In the genomic region with DNA sequence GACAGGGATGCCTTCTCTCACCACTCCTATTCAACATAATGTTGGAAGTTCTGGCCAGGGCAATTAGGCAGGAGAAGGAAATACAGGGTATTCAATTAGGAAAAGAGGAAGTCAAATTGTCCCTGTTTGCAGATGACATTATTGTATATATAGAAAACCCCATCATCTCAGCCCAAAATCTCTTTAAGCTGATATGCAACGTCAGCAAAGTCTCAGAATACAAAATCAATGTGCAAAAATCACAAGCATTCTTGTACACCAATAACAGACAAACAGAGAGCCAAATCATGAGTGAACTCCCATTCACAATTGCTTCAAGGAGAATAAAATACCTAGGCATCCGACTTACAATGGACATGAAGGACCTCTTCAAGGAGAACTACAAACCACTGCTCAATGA, we compare ENCODE assay signal across 4 cellular contexts.
DNase-seq lines count a peak whose midpoint lies in the region; ATAC-seq, FAIRE-seq and TF ChIP-seq lines count a peak whose summit lies in the region.
"Not testable (repeated sequence)": the region's sequence is repeated elsewhere in the genome, so short reads cannot be mapped to it uniquely, and the experiment has no call there.

No MANE protein-coding gene starts in this region.

- in situ Hi-C loops in IMR-90 (cut with MboI; ENCODE audit: low sequenced_read_pairs); K562 (cut with MboI); HepG2 (cut with HindIII; ENCODE audit: extremely low pct_ligation_motif_present, low pct_unique_long_range_greater_than_20kb): not testable (repeated sequence)

- not testable (repeated sequence) for H4K5ac ChIP-seq in IMR-90 (ENCODE audit: low read depth, low read length)

- not testable (repeated sequence) for H3K36me3 ChIP-seq in IMR-90 (ENCODE audit: control insufficient read depth, insufficient read depth, low read length); K562 (ENCODE audit: control insufficient read depth, insufficient read depth, low read length); HepG2 (replicated peaks in 1 of 2; ENCODE audit: control insufficient read depth in 1 of 2, insufficient read depth in 2 of 2, low read length in 2 of 2)

- H4K8ac ChIP-seq in IMR-90 (ENCODE audit: low read depth in 2 of 2, low read length in 2 of 2): not testable (repeated sequence)

- not testable (repeated sequence) for H4K20me1 ChIP-seq in IMR-90 (ENCODE audit: insufficient read depth, low read length); K562 (replicated peaks; ENCODE audit: control insufficient read depth, insufficient read depth, low read length); HepG2 (ENCODE audit: insufficient read depth, low read length)

- WGBS in A549 (ENCODE audit: missing lambda C conversion rate): 11% methylated on average over 2 of the region's 2 CpGs
- WGBS in IMR-90 (ENCODE audit: extremely low coverage in 2 of 2, insufficient read length in 1 of 2), 2 experiments: no CpG with 5 or more reads among the region's 2 CpGs
- 8% methylated on average over 2 of the region's 2 CpGs for WGBS in K562 (ENCODE audit: insufficient coverage, low coverage, missing lambda C conversion rate)
- 3% methylated on average over 2 of the region's 2 CpGs for WGBS in HepG2 (ENCODE audit: low lambda C conversion rate)

- not testable (repeated sequence) for H3K9me1 ChIP-seq in IMR-90 (ENCODE audit: insufficient read depth, low read length); K562 (ENCODE audit: control insufficient read depth, insufficient read depth, low read length)

- intact Hi-C loops in IMR-90 (cut with micrococcal nuclease); K562 (cut with micrococcal nuclease); HepG2 (cut with micrococcal nuclease; ENCODE audit: unreplicated experiment): not testable (repeated sequence)

- not testable (repeated sequence) for ATAC-seq in A549; IMR-90 (ENCODE audit: low read depth); K562; HepG2

- H4K91ac ChIP-seq in IMR-90 (ENCODE audit: insufficient read depth, low read depth, low read length): not testable (repeated sequence)

- TF ChIP-seq EP300 in A549 (IDR thresholded peaks at IDR 0.05); K562 (IDR thresholded peaks at IDR 0.05; ENCODE audit: low read length); HepG2 (IDR thresholded peaks at IDR 0.05; ENCODE audit: low read depth in 2 of 2, low read length in 2 of 2); HepG2 (CRISPR knock-in tag; IDR thresholded peaks at IDR 0.05; ENCODE audit: borderline replicate concordance): not testable (repeated sequence)

- H3K79me1 ChIP-seq in IMR-90 (ENCODE audit: low read depth in 1 of 2, low read length in 2 of 2): not testable (repeated sequence)

- not testable (repeated sequence) for DNase-seq in A549 (ENCODE audit: low read depth in 1 of 2, low spot score in 1 of 2); IMR-90; K562 (ENCODE audit: extremely low read depth in 1 of 4, low spot score in 3 of 4); HepG2 (ENCODE audit: low spot score)

- dilution Hi-C loops in IMR-90 (cut with HindIII; ENCODE audit: low sequenced_read_pairs, unreplicated experiment): not testable (repeated sequence)

- H2BK20ac ChIP-seq in IMR-90 (ENCODE audit: low read depth, low read length): not testable (repeated sequence)

- not testable (repeated sequence) for H2AFZ ChIP-seq in IMR-90 (replicated peaks; ENCODE audit: low read length, poor library complexity); K562 (ENCODE audit: low read depth, low read length); HepG2 (ENCODE audit: low read length)

- not testable (repeated sequence) for FAIRE-seq in A549 (lab: Jason Lieb, UNC); K562 (lab: Jason Lieb, UNC); HepG2 (lab: Jason Lieb, UNC)

- H2AK5ac ChIP-seq in IMR-90 (ENCODE audit: low read depth, low read length): not testable (repeated sequence)

- H3K18ac ChIP-seq in IMR-90 (ENCODE audit: low read depth, low read length): not testable (repeated sequence)

- not testable (repeated sequence) for H3K14ac ChIP-seq in IMR-90 (replicated peaks; ENCODE audit: low read depth, low read length)

- not testable (repeated sequence) for H3K23ac ChIP-seq in IMR-90 (ENCODE audit: low read depth, low read length)

- not testable (repeated sequence) for TF ChIP-seq CTCF in A549 (IDR thresholded peaks at IDR 0.05); IMR-90 (conservative IDR thresholded peaks at IDR 0.05; ENCODE audit: low read depth, low read length); K562 (IDR thresholded peaks at IDR 0.05 in 2 of 3, conservative IDR thresholded peaks at IDR 0.05 in 1 of 3; ENCODE audit: insufficient read depth in 2 of 3, low read depth in 1 of 3, low read length in 3 of 3); HepG2 (CRISPR knock-in tag; IDR thresholded peaks at IDR 0.05)

- not testable (repeated sequence) for BruUV-seq in IMR-90 (replicated peaks; lab: Mats Ljungman, UMichigan); K562 (replicated peaks; lab: Mats Ljungman, UMichigan); HepG2 (replicated peaks; lab: Mats Ljungman, UMichigan)

- H3K4me3 ChIP-seq in A549; IMR-90 (ENCODE audit: insufficient read depth, low read depth, low read length); K562; HepG2 (replicated peaks in 1 of 3; ENCODE audit: insufficient read depth in 1 of 3, low read depth in 2 of 3, low read length in 3 of 3): not testable (repeated sequence)

- H3K27me3 ChIP-seq in IMR-90 (ENCODE audit: control insufficient read depth, insufficient read depth, low read length); K562 (ENCODE audit: control insufficient read depth in 2 of 2, insufficient read depth in 2 of 2, low read length in 2 of 2); HepG2 (ENCODE audit: control insufficient read depth in 1 of 2, insufficient read depth in 2 of 2, low read length in 2 of 2): not testable (repeated sequence)

- H2BK5ac ChIP-seq in IMR-90 (ENCODE audit: low read depth, low read length, poor library complexity, severe bottlenecking): not testable (repeated sequence)

- H3K79me2 ChIP-seq in K562 (ENCODE audit: control insufficient read depth, insufficient read depth, low read length); HepG2 (ENCODE audit: insufficient read depth, low read length): not testable (repeated sequence)

- POLR2A ChIA-PET in A549 (lab: Yijun Ruan, JAX); IMR-90 (lab: Charles Lee; ENCODE audit: unreplicated experiment); K562 (lab: Yijun Ruan, JAX); HepG2 (lab: Yijun Ruan, JAX): not testable (repeated sequence)

- not testable (repeated sequence) for TF ChIP-seq RAD21 in A549 (conservative IDR thresholded peaks at IDR 0.05 in 1 of 2, IDR thresholded peaks at IDR 0.05 in 1 of 2); IMR-90 (IDR thresholded peaks at IDR 0.05; ENCODE audit: low read length); K562 (CRISPR knock-in tag; conservative IDR thresholded peaks at IDR 0.05 in 1 of 2, IDR thresholded peaks at IDR 0.05 in 1 of 2); HepG2 (CRISPR knock-in tag; IDR thresholded peaks at IDR 0.05)

- H3K9ac ChIP-seq in IMR-90 (ENCODE audit: low read depth, low read length); K562 (ENCODE audit: insufficient read depth in 1 of 2, low read depth in 2 of 2, low read length in 2 of 2); HepG2 (ENCODE audit: insufficient read depth, low read depth, low read length): not testable (repeated sequence)

- not testable (repeated sequence) for H3K9me3 ChIP-seq in A549; IMR-90 (ENCODE audit: control insufficient read depth, insufficient read depth, low read length); K562 (replicated peaks; ENCODE audit: control insufficient read depth, insufficient read depth, low read depth, low read length); HepG2 (ENCODE audit: low read length)

- H3K4ac ChIP-seq in IMR-90 (ENCODE audit: low read depth, low read length): not testable (repeated sequence)

- CTCF ChIA-PET in A549 (lab: Yijun Ruan, JAX); IMR-90 (lab: Yijun Ruan, JAX); K562 (lab: Yijun Ruan, JAX; ENCODE audit: low intra/inter-chr PET ratio); HepG2 (lab: Yijun Ruan, JAX; ENCODE audit: low intra/inter-chr PET ratio, low total read pairs): not testable (repeated sequence)

- H2AK9ac ChIP-seq in IMR-90 (replicated peaks; ENCODE audit: low read depth, low read length, poor library complexity): not testable (repeated sequence)

- not testable (repeated sequence) for TF ChIP-seq POLR2A in A549 (IDR thresholded peaks at IDR 0.05; ENCODE audit: low read length); IMR-90 (IDR thresholded peaks at IDR 0.05; ENCODE audit: low read depth, low read length); K562 (conservative IDR thresholded peaks at IDR 0.05); HepG2 (IDR thresholded peaks at IDR 0.05; ENCODE audit: insufficient read depth in 1 of 2, low read depth in 2 of 2, low read length in 2 of 2)

- not testable (repeated sequence) for H3K27ac ChIP-seq in A549; IMR-90 (ENCODE audit: insufficient read depth, low read length); K562 (ENCODE audit: extremely low read depth, low read depth, low read length); HepG2 (ENCODE audit: extremely low read length, insufficient read depth, low read length)

- H2BK15ac ChIP-seq in IMR-90 (ENCODE audit: low read depth, low read length): not testable (repeated sequence)

- H3K4me2 ChIP-seq in A549; IMR-90 (ENCODE audit: low read depth, low read length); K562 (ENCODE audit: insufficient read depth, low read length); HepG2 (ENCODE audit: low read depth, low read length): not testable (repeated sequence)

- not testable (repeated sequence) for H2BK120ac ChIP-seq in IMR-90 (ENCODE audit: low read depth, low read length)

- H3K56ac ChIP-seq in IMR-90 (ENCODE audit: extremely low read depth, insufficient read depth, low read length): not testable (repeated sequence)

- H3K4me1 ChIP-seq in A549; IMR-90 (ENCODE audit: control insufficient read depth, insufficient read depth, low read length); K562 (replicated peaks in 1 of 2; ENCODE audit: control insufficient read depth in 2 of 2, insufficient read depth in 2 of 2, low read length in 2 of 2); HepG2 (ENCODE audit: insufficient read depth, low read length): not testable (repeated sequence)
